ENCODE assay signal across 19 cellular contexts in genomic region chr5:180286-180918, GRCh38. TPM values are rescaled to one million over a fixed set of nuclear protein-coding genes. Genes with fewer than 3 reads are reported as not detected.
"Had no signal": no experiment of that assay in that cellular context is flagged by ENCODE, and none has a peak within 500 bp of the region (broad histone marks: within the 10 kb centered on the region; RNA-seq: fewer than 3 reads in every experiment).

No MANE protein-coding gene starts in this region.

- H3K27me3 ChIP-seq: brain microvascular endothelial cell, heart right ventricle, thyroid gland had no signal

- H3K27ac ChIP-seq: brain microvascular endothelial cell, epithelial cell of prostate, heart right ventricle, thyroid gland had no signal

- FAIRE-seq: islet of Langerhans, urothelium cell line had no signal

- H3K9me3 ChIP-seq: heart right ventricle, thyroid gland had no signal

- DNase-seq: activated CD4-positive, alpha-beta T cell treated with anti-CD3 and anti-CD28 coated beads, Interleukin-2, amount 50 U/mL, for 4 hours; activated naive CD4-positive, alpha-beta T cell treated with Interleukin-2 at 50 U/mL for 16 hours; activated T-cell treated with anti-CD3 and anti-CD28 coated beads for 4 hours; anterior cingulate cortex; brain microvascular endothelial cell; cerebellar nuclear complex; dermis blood vessel endothelial cell; effector memory CD8-positive, alpha-beta T cell; foreskin melanocyte; heart right ventricle; mesenchymal stem cell; nephron progenitor cell; thyroid gland had no signal

- H3K36me3 ChIP-seq: brain microvascular endothelial cell, heart right ventricle, thyroid gland had no signal

- H3K4me3 ChIP-seq: heart right ventricle, thyroid gland had no signal

RNA-seq across cellular contexts. Expression of gene LRRC14B, which starts 10.9 kb away (rescaled TPM):
- total RNA-seq: dermis blood vessel endothelial cell, fibroblast of lung, osteocyte, thyroid gland had no signal
- polyA plus RNA-seq: fibroblast of lung, liver had no signal
